ENCODE assay signal across 9 cellular contexts in the genomic region with DNA sequence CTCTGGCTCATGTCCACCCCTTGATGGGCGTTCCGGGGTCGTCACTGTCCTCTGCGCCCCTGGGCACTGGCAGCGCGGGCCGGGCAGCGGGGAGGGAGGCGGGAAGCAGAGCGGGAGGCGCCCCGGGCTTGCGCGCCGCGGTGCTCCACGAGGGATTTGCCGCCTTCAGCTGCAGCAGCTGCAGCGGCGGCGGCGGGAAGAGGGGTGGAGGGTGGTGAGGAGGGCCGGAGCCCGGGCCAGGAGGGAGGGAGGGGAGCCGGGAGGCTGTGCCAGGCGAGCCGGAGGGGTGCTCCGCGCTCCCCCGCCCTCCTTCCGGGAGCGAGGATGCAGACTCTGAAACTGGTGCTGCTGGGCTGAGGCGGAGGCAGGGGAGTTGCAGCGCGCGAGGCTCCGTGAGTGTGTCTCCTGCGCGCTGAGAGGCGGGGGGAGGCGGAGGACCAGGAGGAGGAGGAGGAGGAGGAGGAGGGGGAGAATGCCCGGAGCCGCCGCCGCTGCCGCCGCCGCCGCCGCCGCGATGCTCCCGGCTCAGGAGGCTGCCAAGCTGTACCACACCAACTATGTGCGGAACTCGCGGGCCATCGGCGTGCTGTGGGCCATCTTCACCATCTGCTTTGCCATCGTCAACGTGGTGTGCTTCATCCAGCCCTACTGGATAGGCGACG. TPM values are rescaled to one million over a fixed set of nuclear protein-coding genes. Genes with fewer than 3 reads are reported as not detected.
DNase-seq lines count a peak whose midpoint lies in the region; ATAC-seq and TF ChIP-seq lines count a peak whose summit lies in the region.
"Had no signal": no experiment of that assay in that cellular context is flagged by ENCODE, and none has a peak within 500 bp of the region (broad histone marks: within the 10 kb centered on the region; RNA-seq: fewer than 3 reads in every experiment).

A gene (plus strand): TSS at position 296 of the 662 bp plus-strand sequence.

- TF ChIP-seq RAD21 in Ishikawa (IDR thresholded peaks at IDR 0.05; ENCODE audit: low read depth), result no peak

- no TSS peak for BruUV-seq in PC-9 (replicated peaks; lab: Mats Ljungman, UMichigan)

- H3K36me3 ChIP-seq in mucosa of rectum (ENCODE audit: control insufficient read depth in 2 of 2, insufficient read depth in 2 of 2, low read length in 2 of 2) (no peaks in the 10 kb centered on the region), PC-9 (ENCODE audit: low read depth) (no peaks in the 10 kb centered on the region)
- H3K36me3 ChIP-seq: pancreas had no signal

- in situ Hi-C loops in astrocyte of the cerebellum (cut with HindIII; ENCODE audit: low sequenced_read_pairs), result no loop called here

- no peak within 1 kb of the TSS for H3K4me2 ChIP-seq in PC-9

- H3K27ac ChIP-seq in mucosa of rectum (ENCODE audit: low read depth in 2 of 2, low read length in 2 of 2) (no peak within 1 kb of the TSS), PC-9 (no peak within 1 kb of the TSS)
- H3K27ac ChIP-seq: pancreas had no signal

- TF ChIP-seq CTCF in AG10803 (conservative IDR thresholded peaks at IDR 0.05; ENCODE audit: low read length) (no peak), astrocyte of the cerebellum (IDR thresholded peaks at IDR 0.05; ENCODE audit: low read depth, low read length, missing control alignments) (no peak), PC-9 (conservative IDR thresholded peaks at IDR 0.05) (no peak), GM10248 (IDR thresholded peaks at IDR 0.05; ENCODE audit: control extremely low read depth, extremely low read depth, low read depth, missing control alignments) (no peak)

- H3K4me3 ChIP-seq in AG10803 (ENCODE audit: low read length) (peak within 1 kb of the TSS; percentile 26; the same call in 1 of the 2 replicates), astrocyte of the cerebellum (ENCODE audit: low read depth, low read length) (peak within 1 kb of the TSS; percentile 38), mucosa of rectum (ENCODE audit: low read length in 2 of 2) (peak within 1 kb of the TSS; percentile 26 to 30), PC-9 (no peak within 1 kb of the TSS)

- H3F3A ChIP-seq in PC-9 (ENCODE audit: insufficient read depth, low read depth), result no peaks in the 10 kb centered on the region

- POLR2A ChIA-PET in PC-9 (lab: Charles Lee; ENCODE audit: unreplicated experiment) (no interaction called here), GM10248 (lab: Yijun Ruan, JAX) (no interaction called here)

- no peak for TF ChIP-seq EP300 in Ishikawa (IDR thresholded peaks at IDR 0.05; ENCODE audit: borderline replicate concordance)

- CTCF ChIA-PET in PC-9 (lab: Charles Lee), result no interaction called here
- CTCF ChIA-PET in GM10248 (lab: Yijun Ruan, JAX), result no interaction called here

- H3K4me1 ChIP-seq in mucosa of rectum (ENCODE audit: control insufficient read depth in 2 of 2, insufficient read depth in 2 of 2, low read length in 2 of 2) (no peaks in the 10 kb centered on the region), PC-9 (replicated peaks; ENCODE audit: insufficient read depth) (no peaks in the 10 kb centered on the region)
- H3K4me1 ChIP-seq: pancreas had no signal

- no peak for DNase-seq in AG10803 (ENCODE audit: low read depth)
- DNase-seq in astrocyte of the cerebellum (ENCODE audit: low read depth), result no peak
- DNase-seq in kidney glomerular epithelial cell (lab: John Stamatoyannopoulos, UW), result no peak
- no peak for DNase-seq in PC-9
- no peak for DNase-seq in GM10248 (ENCODE audit: extremely low spot score)

- H3K79me2 ChIP-seq in PC-9 (ENCODE audit: low read depth), result no peaks in the 10 kb centered on the region

- no peak within 1 kb of the TSS for H3K9ac ChIP-seq in mucosa of rectum (ENCODE audit: low read depth in 1 of 2, low read length in 2 of 2)

- no peaks in the 10 kb centered on the region for H3K9me2 ChIP-seq in PC-9 (ENCODE audit: insufficient read depth)

- H3K9me3 ChIP-seq in mucosa of rectum (ENCODE audit: control insufficient read depth in 2 of 2, low read length in 2 of 2) (no peaks in the 10 kb centered on the region), PC-9 (ENCODE audit: insufficient read depth, low read depth) (no peaks in the 10 kb centered on the region)
- H3K9me3 ChIP-seq: pancreas had no signal

- intact Hi-C loops in PC-9 (cut with micrococcal nuclease; ENCODE audit: unreplicated experiment), result no loop called here

- H3K27me3 ChIP-seq in mucosa of rectum (ENCODE audit: control insufficient read depth in 2 of 2, insufficient read depth in 2 of 2, low read length in 2 of 2) (peaks cover 27 to 28% of the 10 kb centered on the region in 2 donors), PC-9 (ENCODE audit: insufficient read depth, low read depth) (peaks cover 20% of the 10 kb centered on the region; the same call in 1 of the 2 replicates)

- no peak within 1 kb of the TSS for H2AFZ ChIP-seq in PC-9

- no peak for ATAC-seq in HG03025 (IDR thresholded peaks at IDR 0.05; ENCODE audit: low FRiP score, unreplicated experiment)

- no peaks in the 10 kb centered on the region for H4K20me1 ChIP-seq in PC-9 (ENCODE audit: insufficient read depth)

TF ChIP-seq in Ishikawa, 13 proteins besides CTCF, POLR2A, EP300 and RAD21:
- TF ChIP-seq TEAD4 (IDR thresholded peaks at IDR 0.05) (no peak), CEBPB (IDR thresholded peaks at IDR 0.05) (no peak), TCF12 (IDR thresholded peaks at IDR 0.05; ENCODE audit: low read depth) (no peak), TAF1 (IDR thresholded peaks at IDR 0.05; ENCODE audit: low read depth) (no peak), YY1 (IDR thresholded peaks at IDR 0.05; ENCODE audit: low read depth) (no peak)
- TF ChIP-seq, protein P1, sequence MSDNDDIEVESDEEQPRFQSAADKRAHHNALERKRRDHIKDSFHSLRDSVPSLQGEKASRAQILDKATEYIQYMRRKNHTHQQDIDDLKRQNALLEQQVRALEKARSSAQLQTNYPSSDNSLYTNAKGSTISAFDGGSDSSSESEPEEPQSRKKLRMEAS (IDR thresholded peaks at IDR 0.05), result 0 out of 2 replicates have a peak, but pooled peaks have one; percentile 36
TF ChIP-seq in Ishikawa: peak in this region for 1.

RNA-seq across cellular contexts. Expression of the gene that starts here (rescaled TPM):
- not detected in 2 replicates for total RNA-seq in PC-9 (2021)
- total RNA-seq: pancreas had no signal
